Comparison of ENCODE assay signal across 19 cellular contexts in genomic region chr13:26976336-26976735, GRCh38.
"Had no signal": no experiment of that assay in that cellular context is flagged by ENCODE, and none has a peak within 500 bp of the region (broad histone marks: within the 10 kb centered on the region; RNA-seq: fewer than 3 reads in every experiment).

No MANE protein-coding gene starts in this region.

- ATAC-seq: heart left ventricle; naive thymus-derived CD8-positive, alpha-beta T cell had no signal

- H3K27me3 ChIP-seq: heart left ventricle, right atrium auricular region, sigmoid colon, stomach had no signal

- H3K27ac ChIP-seq: coronary artery, heart left ventricle, sigmoid colon, skin epidermis, stomach, thoracic aorta had no signal

- H3K9me3 ChIP-seq: heart left ventricle, right atrium auricular region, sigmoid colon, stomach, thoracic aorta had no signal

- H3K4me3 ChIP-seq: coronary artery, heart left ventricle, right atrium auricular region, sigmoid colon, skin epidermis, stomach, thoracic aorta had no signal

- H3K4me1 ChIP-seq: sigmoid colon had no signal

- H3K36me3 ChIP-seq: heart left ventricle, right atrium auricular region, sigmoid colon, stomach, thoracic aorta had no signal

- FAIRE-seq: endothelial cell of umbilical vein, frontal cortex, islet of Langerhans had no signal

- DNase-seq: effector CD4-positive, alpha-beta T cell; endodermal cell; hypothalamus; kidney glomerular epithelial cell; naive thymus-derived CD8-positive, alpha-beta T cell; sigmoid colon; stimulated activated CD4-positive, alpha-beta T cell treated with anti-CD3 and anti-CD28 coated beads, Interleukin-2, amount 100 ng/mL, for 24 hours; stimulated activated naive CD4-positive, alpha-beta T cell; stomach; substantia nigra; trophoblast cell had no signal
